In the genomic region with DNA sequence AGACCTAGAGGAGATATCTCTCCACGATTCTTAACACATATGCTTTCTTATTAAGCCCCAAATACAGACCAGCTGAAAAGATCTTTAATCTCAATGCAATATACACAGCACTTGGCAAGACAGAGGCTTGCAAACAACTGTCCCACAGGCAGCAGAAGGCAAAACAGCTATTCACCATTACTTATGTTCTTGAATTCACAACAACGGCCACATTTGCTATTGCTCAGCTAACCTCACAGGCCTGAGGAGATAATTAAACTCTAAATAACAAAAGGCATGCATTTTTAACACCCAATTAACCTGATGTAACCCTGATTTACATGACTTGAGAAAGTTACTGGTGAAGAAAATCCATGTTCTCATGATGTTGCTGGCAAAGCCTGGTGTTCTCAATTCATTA, we compare ENCODE assay signal across 1 cellular context.
TF ChIP-seq lines count a peak whose summit lies in the region.

No MANE protein-coding gene starts in this region.

TF ChIP-seq in H1, 55 proteins besides CTCF, POLR2A, EP300 and RAD21:
- TF ChIP-seq CEBPB (IDR thresholded peaks at IDR 0.05; ENCODE audit: low read depth, low read length): no peak
- no peak for TF ChIP-seq SAP30 (IDR thresholded peaks at IDR 0.05; ENCODE audit: insufficient read depth, insufficient replicate concordance, low read length)
- TF ChIP-seq GABPA (IDR thresholded peaks at IDR 0.05; ENCODE audit: borderline replicate concordance, insufficient read depth, low read length): no peak
- TF ChIP-seq ASH2L (IDR thresholded peaks at IDR 0.05; ENCODE audit: low read length): no peak
- TF ChIP-seq CHD1 (IDR thresholded peaks at IDR 0.05; ENCODE audit: low read depth, low read length): no peak
- TF ChIP-seq KDM5A (IDR thresholded peaks at IDR 0.05; ENCODE audit: low read length): no peak
- no peak for TF ChIP-seq NANOG (IDR thresholded peaks at IDR 0.05; ENCODE audit: insufficient read depth, low read depth, low read length, poor library complexity, severe bottlenecking)
- no peak for TF ChIP-seq SIRT6 (IDR thresholded peaks at IDR 0.05; ENCODE audit: low read length)
- TF ChIP-seq JUND (IDR thresholded peaks at IDR 0.05; ENCODE audit: low read length): no peak
- no peak for TF ChIP-seq CREB1 (IDR thresholded peaks at IDR 0.05)
- no peak for TF ChIP-seq EZH2 (IDR thresholded peaks at IDR 0.05; ENCODE audit: low read depth, low read length, severe bottlenecking)
- TF ChIP-seq NRF1 (IDR thresholded peaks at IDR 0.05; ENCODE audit: low read depth, low read length): no peak
- TF ChIP-seq TCF12 (IDR thresholded peaks at IDR 0.05; ENCODE audit: low read depth, low read length): no peak
- no peak for TF ChIP-seq TBP (IDR thresholded peaks at IDR 0.05; ENCODE audit: low read depth, low read length)
- TF ChIP-seq CBX5 (IDR thresholded peaks at IDR 0.05; ENCODE audit: low read depth, low read length): no peak
- TF ChIP-seq BCL11A (IDR thresholded peaks at IDR 0.05; ENCODE audit: low read depth in 2 of 2, low read length in 2 of 2): no peak
- no peak for TF ChIP-seq MAFK (IDR thresholded peaks at IDR 0.05; ENCODE audit: low read depth, low read length)
TF ChIP-seq in H1: peak in this region for 0.
